Comparison of ENCODE assay signal across 8 cellular contexts in the genomic region with DNA sequence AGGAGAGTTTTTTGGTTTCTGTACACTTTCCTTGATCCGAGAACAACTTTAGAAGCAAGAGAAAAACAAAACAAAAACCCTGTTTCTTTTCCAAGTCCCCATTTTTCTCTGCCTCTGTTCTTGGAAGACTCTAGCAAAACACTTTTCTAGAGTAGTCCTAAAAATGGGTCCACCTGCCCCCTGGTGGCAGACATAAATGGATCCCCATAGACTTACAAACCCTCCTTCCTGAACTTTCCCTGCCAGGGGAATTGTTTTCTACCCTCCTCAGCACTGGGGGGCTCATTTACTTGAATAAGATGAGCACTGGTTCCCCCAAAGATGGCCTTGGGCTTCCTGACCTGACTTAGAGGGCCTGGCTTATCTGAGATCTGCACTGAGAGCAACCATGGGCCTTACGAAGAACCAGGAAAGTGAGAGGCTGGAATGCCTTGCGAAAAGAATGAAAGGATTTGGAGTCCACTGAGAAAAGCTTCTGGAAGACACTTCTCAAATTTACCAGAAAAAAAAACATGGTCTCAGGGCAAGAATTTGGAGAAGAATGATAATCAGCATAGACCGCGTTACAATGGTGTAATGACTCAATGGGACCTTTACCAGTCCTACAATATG. TPM values are rescaled to one million over a fixed set of nuclear protein-coding genes. Genes with fewer than 3 reads are reported as not detected.
A peak's percentile ranks its signal among the peaks of the same experiment; 100 is the strongest.
DNase-seq lines count a peak whose midpoint lies in the region; ATAC-seq and TF ChIP-seq lines count a peak whose summit lies in the region.

No MANE protein-coding gene starts in this region.

- H3K4me3 ChIP-seq in BE2C (ENCODE audit: low read depth, low read length) (no peak overlapping the region), H7 (ENCODE audit: insufficient read depth, low read depth, low read length) (no peak overlapping the region)

- TF ChIP-seq CTCF in BE2C (IDR thresholded peaks at IDR 0.05; ENCODE audit: low read depth, low read length), result peak; percentile 33

- H3K27me3 ChIP-seq in BE2C (no peaks in the 10 kb centered on the region), H7 (ENCODE audit: control insufficient read depth, insufficient read depth, low read length) (no peaks in the 10 kb centered on the region)

- no peaks in the 10 kb centered on the region for H3K36me3 ChIP-seq in BE2C
- H3K36me3 ChIP-seq in H7 (replicated peaks; ENCODE audit: control insufficient read depth, insufficient read depth, low read length), result no peaks in the 10 kb centered on the region

- no peaks in the 10 kb centered on the region for H3K4me1 ChIP-seq in BE2C

- H3K9me3 ChIP-seq in BE2C, result no peaks in the 10 kb centered on the region

- DNase-seq in BE2C, result peak; percentile 6
- peak; percentile 62 for DNase-seq in H7
- peak; percentile 1 for DNase-seq in activated CD4-positive, alpha-beta T cell treated with anti-CD3 and anti-CD28 coated beads, Interleukin-2, amount 50 U/mL, for 1 hour
- DNase-seq in left kidney (ENCODE audit: low read depth, low spot score), result peak; percentile 22
- DNase-seq in middle frontal gyrus (ENCODE audit: extremely low spot score, low spot score), result no peak
- DNase-seq in activated gamma-delta T cell treated with Interleukin-2 at 50 U/mL for 16 hours, result no peak

- ATAC-seq in GM18498 (IDR thresholded peaks at IDR 0.05; ENCODE audit: unreplicated experiment) (no peak), HG03460 (IDR thresholded peaks at IDR 0.05; ENCODE audit: unreplicated experiment) (no peak)

RNA-seq across cellular contexts. Expression of a gene that starts 48.0 kb away (rescaled TPM):
- 1.8 TPM for polyA plus RNA-seq in BE2C (2012; ENCODE audit: insufficient read depth, insufficient read length, low read depth)
- 1.6 and 1.8 TPM in 2 replicates for total RNA-seq in H7 (2014; rRNA removed; shearing (Covaris generic))

Comparison
In these comparisons a context has a peak if more than half of its experiments do, and no peak if none do; other contexts are left out.
1. DNase-seq: peak in BE2C (single experiment), H7 (single experiment), activated CD4-positive, alpha-beta T cell treated with anti-CD3 and anti-CD28 coated beads, Interleukin-2, amount 50 U/mL, for 1 hour (single experiment) and left kidney (single experiment); none in middle frontal gyrus (single experiment) and activated gamma-delta T cell treated with Interleukin-2 at 50 U/mL for 16 hours (single experiment).